Comparison of ENCODE assay signal across 8 cellular contexts in genomic region chr17:60036796-60037677, GRCh38. TPM values are rescaled to one million over a fixed set of nuclear protein-coding genes. Genes with fewer than 3 reads are reported as not detected.
A peak's percentile ranks its signal among the peaks of the same experiment; 100 is the strongest.
DNase-seq lines count a peak whose midpoint lies in the region; ATAC-seq and TF ChIP-seq lines count a peak whose summit lies in the region.

No MANE protein-coding gene starts in this region.

- peaks cover 12% of the 10 kb centered on the region for H3K36me3 Mint-ChIP-seq in activated T-helper 2 cell treated with anti-CD3 and anti-CD28 coated beads, Interferon-gamma antibody, Interleukin-2, Interleukin-4, amounts not matched to agents 10 μg/mL and 5 μg/mL and 100 μg/mL, durations not matched to agents 14 hours and 24 hours and 36 hours (ENCODE audit: low read depth)

- no peak overlapping the region for H3K4me3 ChIP-seq in AG04450 (ENCODE audit: low read depth, low read length)

- peaks cover 21% of the 10 kb centered on the region for H3K27me3 Mint-ChIP-seq in activated T-helper 2 cell treated with anti-CD3 and anti-CD28 coated beads, Interferon-gamma antibody, Interleukin-2, Interleukin-4, amounts not matched to agents 10 μg/mL and 5 μg/mL and 100 μg/mL, durations not matched to agents 14 hours and 24 hours and 36 hours (ENCODE audit: low read depth)

- H3K9me3 ChIP-seq in AG04450 (ENCODE audit: control insufficient read depth, insufficient read depth, low read length): no peaks in the 10 kb centered on the region

- intact Hi-C loops in activated T-helper 2 cell treated with anti-CD3 and anti-CD28 coated beads, Interferon-gamma antibody, Interleukin-2, Interleukin-4, amounts not matched to agents 10 μg/mL and 5 μg/mL and 100 μg/mL, durations not matched to agents 14 hours and 24 hours and 36 hours (cut with micrococcal nuclease): loop anchor here (5.0 kb wide), 4 partner anchors 75 to 515 kb away; partner anchors contain the start of gene RNFT1

- H3K4me1 Mint-ChIP-seq in activated T-helper 2 cell treated with anti-CD3 and anti-CD28 coated beads, Interferon-gamma antibody, Interleukin-2, Interleukin-4, amounts not matched to agents 10 μg/mL and 5 μg/mL and 100 μg/mL, durations not matched to agents 14 hours and 24 hours and 36 hours (ENCODE audit: low read depth): peaks cover 7% of the 10 kb centered on the region

- H3K27ac Mint-ChIP-seq in activated T-helper 2 cell treated with anti-CD3 and anti-CD28 coated beads, Interferon-gamma antibody, Interleukin-2, Interleukin-4, amounts not matched to agents 10 μg/mL and 5 μg/mL and 100 μg/mL, durations not matched to agents 14 hours and 24 hours and 36 hours: no peak overlapping the region

- H3K27ac ChIP-seq in AG04450 (ENCODE audit: low read depth, low read length) (peak overlapping the region; percentile 11), foreskin keratinocyte (no peak overlapping the region), substantia nigra (ENCODE audit: low read depth, low read length, poor library complexity, severe bottlenecking) (no peak overlapping the region)

- H3K4me3 Mint-ChIP-seq in activated T-helper 2 cell treated with anti-CD3 and anti-CD28 coated beads, Interferon-gamma antibody, Interleukin-2, Interleukin-4, amounts not matched to agents 10 μg/mL and 5 μg/mL and 100 μg/mL, durations not matched to agents 14 hours and 24 hours and 36 hours (ENCODE audit: low read depth): no peak overlapping the region

- H3K4me1 ChIP-seq in foreskin keratinocyte: peaks cover 8% of the 10 kb centered on the region

- H3K27me3 ChIP-seq in AG04450 (ENCODE audit: control insufficient read depth, insufficient read depth, low read length) (no peaks in the 10 kb centered on the region), foreskin keratinocyte (no peaks in the 10 kb centered on the region)

- H3K9me3 Mint-ChIP-seq in activated T-helper 2 cell treated with anti-CD3 and anti-CD28 coated beads, Interferon-gamma antibody, Interleukin-2, Interleukin-4, amounts not matched to agents 10 μg/mL and 5 μg/mL and 100 μg/mL, durations not matched to agents 14 hours and 24 hours and 36 hours: no peaks in the 10 kb centered on the region

- peak; percentile 59 for ATAC-seq in GM19043 (IDR thresholded peaks at IDR 0.05; ENCODE audit: low read depth, unreplicated experiment)
- ATAC-seq in foreskin keratinocyte: peak; percentile 94

- POLR2A ChIA-PET in AG04450 (lab: Yijun Ruan, JAX): no interaction called here

- DNase-seq in AG04450 (ENCODE audit: low read depth, low spot score): peak; percentile 37
- peak; percentile 53 for DNase-seq in LHCN-M2 (ENCODE audit: low read depth)
- peak; percentile 80 for DNase-seq in RPMI8226
- peak; percentile 64 for DNase-seq in activated T-helper 2 cell treated with anti-CD3 and anti-CD28 coated beads, Interferon-gamma antibody, Interleukin-2, Interleukin-4, amounts not matched to agents 10 μg/mL and 5 μg/mL and 100 μg/mL, durations not matched to agents 14 hours and 24 hours and 36 hours (ENCODE audit: low spot score)
- DNase-seq in foreskin keratinocyte: peak; percentile 50 to 67
- DNase-seq in nucleus accumbens (lab: John Stamatoyannopoulos, UW): peak in 40 of 56 donors; percentile 2 to 72 (median 22)
- DNase-seq in substantia nigra (lab: John Stamatoyannopoulos, UW): peak in 36 of 49 donors; percentile 2 to 67 (median 36)

- TF ChIP-seq CTCF in AG04450 (IDR thresholded peaks at IDR 0.05; ENCODE audit: low read depth, low read length) (peak; percentile 97), foreskin keratinocyte (conservative IDR thresholded peaks at IDR 0.05) (peak; percentile 94)

- CTCF ChIA-PET in AG04450 (lab: Charles Lee): interaction anchor here (0.6 to 4.1 kb wide), 23 partner anchors 11 to 1870 kb away, joined by 3 to 77 read pairs (median 4); partner anchors contain the start of genes RNFT1 and TUBD1

RNA-seq across cellular contexts. Expression of gene HEATR6, which starts 41.7 kb away (rescaled TPM):
- 23.5 and 23.7 TPM in 2 replicates for polyA plus RNA-seq in AG04450 (2011; rRNA removed)
- polyA minus RNA-seq in AG04450 (2011; rRNA and poly(A)+ RNA removed): 35.7 and 42.3 TPM in 2 replicates
- 20.6 and 23.2 TPM in 2 replicates for total RNA-seq in LHCN-M2 (2014; rRNA removed)
- polyA plus RNA-seq in LHCN-M2 (2012): 8.5 TPM
- total RNA-seq in activated T-helper 2 cell treated with anti-CD3 and anti-CD28 coated beads, Interferon-gamma antibody, Interleukin-2, Interleukin-4, amounts not matched to agents 10 μg/mL and 5 μg/mL and 100 μg/mL, durations not matched to agents 14 hours and 24 hours and 36 hours: 35.1 and 37.1 TPM in 2 replicates
- total RNA-seq in foreskin keratinocyte: 14.5 and 20.7 TPM in 2 replicates
- polyA plus RNA-seq in foreskin keratinocyte: 6.3 and 7.2 TPM in 2 replicates

Comparison
In these comparisons a context has a peak if more than half of its experiments do, and no peak if none do; other contexts are left out.
1. DNase-seq: peak in every context shown above with its lines; median percentile 80 in RPMI8226; 64 in activated T-helper 2 cell treated with anti-CD3 and anti-CD28 coated beads, Interferon-gamma antibody, Interleukin-2, Interleukin-4, amounts not matched to agents 10 μg/mL and 5 μg/mL and 100 μg/mL, durations not matched to agents 14 hours and 24 hours and 36 hours; 58 in foreskin keratinocyte; 53 in LHCN-M2; 37 in AG04450; 36 in substantia nigra; 22 in nucleus accumbens.